ENCODE assay signal across 8 cellular contexts in genomic region chr12:49061157-49061650, GRCh38. TPM values are rescaled to one million over a fixed set of nuclear protein-coding genes. Genes with fewer than 3 reads are reported as not detected.
DNase-seq lines count a peak whose midpoint lies in the region; ATAC-seq and TF ChIP-seq lines count a peak whose summit lies in the region.

No MANE protein-coding gene starts in this region.

- H3K79me1 ChIP-seq in trophoblast cell (ENCODE audit: low read length) = peaks cover 18% of the 10 kb centered on the region

- H2AK5ac ChIP-seq in trophoblast cell (ENCODE audit: low read length) = no peak overlapping the region

- H4K91ac ChIP-seq in trophoblast cell (ENCODE audit: low read depth, low read length) = peak overlapping the region; percentile 60

- H3K14ac ChIP-seq in trophoblast cell (ENCODE audit: low read length) = peak overlapping the region; percentile 85

- H3K4me2 ChIP-seq in PC-3 (ENCODE audit: low read length) = peak overlapping the region; percentile 93
- H3K4me2 ChIP-seq in trophoblast cell (ENCODE audit: low read length) = peak overlapping the region; percentile 86

- peaks cover 34% of the 10 kb centered on the region for H4K20me1 ChIP-seq in PC-3 (ENCODE audit: low read length)

- peaks cover 58% of the 10 kb centered on the region for H3K79me2 ChIP-seq in PC-3 (ENCODE audit: low read length)
- H3K79me2 ChIP-seq in trophoblast cell (ENCODE audit: control insufficient read depth, insufficient read depth, low read length, poor library complexity) = peaks cover 36% of the 10 kb centered on the region

- H3K4me1 ChIP-seq in PC-3 (ENCODE audit: insufficient read depth, low read length) = peaks cover 18% of the 10 kb centered on the region
- H3K4me1 ChIP-seq in trophoblast cell (ENCODE audit: control insufficient read depth in 1 of 2, insufficient read depth in 2 of 2, low read length in 2 of 2) = peaks cover 14 to 24% of the 10 kb centered on the region in 2 experiments

- no peak overlapping the region for H3K4ac ChIP-seq in trophoblast cell (ENCODE audit: low read depth, low read length)

- no peak overlapping the region for H3K23ac ChIP-seq in trophoblast cell (ENCODE audit: low read length)

- H4K8ac ChIP-seq in trophoblast cell (ENCODE audit: low read depth, low read length) = peak overlapping the region; percentile 97

- peaks cover 1% of the 10 kb centered on the region for H3K36me3 ChIP-seq in GM06990 (ENCODE audit: control insufficient read depth, insufficient read depth, low read length)
- H3K36me3 ChIP-seq in PC-3 (ENCODE audit: low read depth, low read length) = no peaks in the 10 kb centered on the region
- H3K36me3 ChIP-seq in trophoblast cell (ENCODE audit: control insufficient read depth in 1 of 2, insufficient read depth in 2 of 2, low read length in 2 of 2) = no peaks in the 10 kb centered on the region

- peak overlapping the region; percentile 99 for H3K9ac ChIP-seq in PC-3 (ENCODE audit: low read length)
- peak overlapping the region; percentile 55 for H3K9ac ChIP-seq in trophoblast cell (ENCODE audit: low read length)

- BruUV-seq in PC-3 (replicated peaks; lab: Mats Ljungman, UMichigan) = TSS peak; percentile 73

- intact Hi-C loops in PC-3 (cut with micrococcal nuclease) = no loop called here

- peak overlapping the region; percentile 93 for H2AFZ ChIP-seq in PC-3 (ENCODE audit: low read length)
- peak overlapping the region; percentile 30 for H2AFZ ChIP-seq in trophoblast cell (ENCODE audit: insufficient read depth, low read length, poor library complexity)

- no peak for DNase-seq in GM06990 (ENCODE audit: extremely low read depth, insufficient read length)
- no peak for DNase-seq in PC-3
- DNase-seq in epithelial cell of proximal tubule (ENCODE audit: low read depth) = no peak
- DNase-seq in trophoblast cell = no peak
- DNase-seq in activated effector memory CD4-positive, alpha-beta T cell treated with anti-CD3 and anti-CD28 coated beads, Interleukin-2, amount 50 U/mL, for 16 hours = no peak
- no peak for DNase-seq in NOMO-1 (lab: John Stamatoyannopoulos, UW; ENCODE audit: unreplicated experiment in 2 of 2)
- DNase-seq in GM19240 (ENCODE audit: insufficient read length, low spot score) = no peak

- H3K27me3 ChIP-seq in GM06990 (replicated peaks; ENCODE audit: control insufficient read depth, insufficient read depth, low read length) (no peaks in the 10 kb centered on the region), PC-3 (ENCODE audit: low read length) (no peaks in the 10 kb centered on the region), trophoblast cell (ENCODE audit: insufficient read depth, low read length) (no peaks in the 10 kb centered on the region)

- H3K9me2 ChIP-seq in PC-3 (replicated peaks; ENCODE audit: low read length) = no peaks in the 10 kb centered on the region

- no peaks in the 10 kb centered on the region for H3F3A ChIP-seq in PC-3 (ENCODE audit: low read length, unreplicated experiment)

- peak overlapping the region; percentile 91 for H3K18ac ChIP-seq in trophoblast cell (ENCODE audit: low read length)

- H3K27ac ChIP-seq in PC-3 (ENCODE audit: low read length) (peak overlapping the region; percentile 89), trophoblast cell (ENCODE audit: low read depth, low read length) (no peak overlapping the region)

- CTCF ChIA-PET in PC-3 (lab: Charles Lee) = no interaction called here

- ATAC-seq in PC-3 (no peak), HG03565 (IDR thresholded peaks at IDR 0.05; ENCODE audit: unreplicated experiment) (no peak)

- H3K9me3 ChIP-seq in PC-3 (ENCODE audit: low read length) = no peaks in the 10 kb centered on the region
- H3K9me3 ChIP-seq in trophoblast cell (ENCODE audit: insufficient read depth, low read depth, low read length) = no peaks in the 10 kb centered on the region

- H2BK120ac ChIP-seq in trophoblast cell (ENCODE audit: insufficient read depth, low read length, poor library complexity) = peak overlapping the region; percentile 18

- no peak overlapping the region for H2BK12ac ChIP-seq in trophoblast cell (ENCODE audit: low read length)

- WGBS in trophoblast cell (ENCODE audit: extremely low coverage, insufficient coverage, insufficient read length) = no CpG with 5 or more reads among the region's 16 CpGs

- H3K4me3 ChIP-seq in GM06990 (replicated peaks; ENCODE audit: low read depth, low read length) = peak overlapping the region; percentile 70
- peak overlapping the region; percentile 87 for H3K4me3 ChIP-seq in PC-3 (ENCODE audit: low read length)
- peak overlapping the region; percentile 90 for H3K4me3 ChIP-seq in epithelial cell of proximal tubule (ENCODE audit: low read depth, low read length)
- peak overlapping the region; percentile 92 for H3K4me3 ChIP-seq in trophoblast cell (ENCODE audit: low read depth, low read length)

- TF ChIP-seq CTCF in GM06990 (IDR thresholded peaks at IDR 0.05; ENCODE audit: insufficient read depth, low read length, poor library complexity, severe bottlenecking) = no peak
- TF ChIP-seq CTCF in PC-3 (conservative IDR thresholded peaks at IDR 0.05; ENCODE audit: low read depth, low read length) = no peak
- no peak for TF ChIP-seq CTCF in epithelial cell of proximal tubule (conservative IDR thresholded peaks at IDR 0.05; ENCODE audit: low read depth, low read length)

- H2BK5ac ChIP-seq in trophoblast cell (ENCODE audit: low read depth, low read length, poor library complexity) = peak overlapping the region; percentile 36

- POLR2A ChIA-PET in PC-3 (lab: Charles Lee; ENCODE audit: unreplicated experiment) = no interaction called here

- H4K12ac ChIP-seq in trophoblast cell (ENCODE audit: low read depth, low read length) = peak overlapping the region; percentile 12

RNA-seq across cellular contexts. Expression of gene KMT2D, which starts 0.6 kb away (rescaled TPM):
- 41.9 and 51.7 TPM in 2 replicates for total RNA-seq in PC-3 (2014; rRNA removed)
- 16.6 and 17.2 TPM in 2 replicates for total RNA-seq in epithelial cell of proximal tubule
- 21.1 and 21.8 TPM in 2 replicates for polyA plus RNA-seq in trophoblast cell (2013)

RNA-seq across cellular contexts. Expression of gene RHEBL1, which starts 8.6 kb away (rescaled TPM):
- total RNA-seq in PC-3 (2014; rRNA removed) = 4.2 and 5.0 TPM in 2 replicates
- 1.6 and 2.3 TPM in 2 replicates for total RNA-seq in epithelial cell of proximal tubule
- polyA plus RNA-seq in trophoblast cell (2013) = 0.89 and 1.0 TPM in 2 replicates

RNA-seq across cellular contexts. Expression of gene DHH, which starts 33.4 kb away (rescaled TPM):
- total RNA-seq in PC-3 (2014; rRNA removed) = 0.04 and 0.23 TPM in 2 replicates
- total RNA-seq in epithelial cell of proximal tubule = 0.14 and 0.52 TPM in 2 replicates
- 0.11 and 0.12 TPM in 2 replicates for polyA plus RNA-seq in trophoblast cell (2013)

RNA-seq across cellular contexts. Expression of gene PRKAG1, which starts 42.6 kb away (rescaled TPM):
- total RNA-seq in PC-3 (2014; rRNA removed) (62.1 and 66.5 TPM in 2 replicates), epithelial cell of proximal tubule (50.7 and 68.5 TPM in 2 replicates)
- 44.8 and 45.0 TPM in 2 replicates for polyA plus RNA-seq in trophoblast cell (2013)

RNA-seq across cellular contexts. Expression of gene LMBR1L, which starts 49.4 kb away (rescaled TPM):
- total RNA-seq in PC-3 (2014; rRNA removed) (17.1 and 18.5 TPM in 2 replicates), epithelial cell of proximal tubule (21.8 and 37.8 TPM in 2 replicates)
- polyA plus RNA-seq in trophoblast cell (2013) = 29.4 and 33.5 TPM in 2 replicates
